In genomic region chr10:92076722-92077121, GRCh38 we compare ENCODE assay signal across 16 cellular contexts.
DNase-seq lines count a peak whose midpoint lies in the region; ATAC-seq, FAIRE-seq and TF ChIP-seq lines count a peak whose summit lies in the region.
"Had no signal": no experiment of that assay in that cellular context is flagged by ENCODE, and none has a peak within 500 bp of the region (broad histone marks: within the 10 kb centered on the region; RNA-seq: fewer than 3 reads in every experiment).

No MANE protein-coding gene starts in this region.

- no peak overlapping the region for H3K4me3 ChIP-seq in Caco-2 (ENCODE audit: low read depth, low read length)
- H3K4me3 ChIP-seq in PC-3 (ENCODE audit: low read length) = no peak overlapping the region
- H3K4me3 ChIP-seq in pancreas = no peak overlapping the region
- H3K4me3 ChIP-seq: BLaER1 treated with 17β-estradiol and CSF1 and Interleukin-3, amounts not matched to agents 10 nM and 100 nM; GM23338 had no signal

- H3K27me3 ChIP-seq in Caco-2 (replicated peaks; ENCODE audit: control insufficient read depth, insufficient read depth, low read length) (no peaks in the 10 kb centered on the region), PC-3 (ENCODE audit: low read length) (no peaks in the 10 kb centered on the region), pancreas (no peaks in the 10 kb centered on the region)
- H3K27me3 ChIP-seq: BLaER1 treated with 17β-estradiol and CSF1 and Interleukin-3, amounts not matched to agents 10 nM and 100 nM had no signal

- no peak for TF ChIP-seq POLR2A in GM12892 (IDR thresholded peaks at IDR 0.05; ENCODE audit: low read depth, low read length)

- H3K4me1 ChIP-seq in Caco-2 = peaks cover 9% of the 10 kb centered on the region; the same call in 1 of the 2 replicates
- peaks cover 9% of the 10 kb centered on the region for H3K4me1 ChIP-seq in PC-3 (ENCODE audit: insufficient read depth, low read length)
- H3K4me1 ChIP-seq in pancreas = peaks cover 0 to 14% (median 5%) of the 10 kb centered on the region in 3 donors

- BruUV-seq in Caco-2 (replicated peaks; lab: Mats Ljungman, UMichigan) = no TSS peak
- BruUV-seq in PC-3 (replicated peaks; lab: Mats Ljungman, UMichigan) = no TSS peak

- H3K9me3 ChIP-seq in Caco-2 (no peaks in the 10 kb centered on the region), PC-3 (ENCODE audit: low read length) (no peaks in the 10 kb centered on the region), pancreas (no peaks in the 10 kb centered on the region)
- H3K9me3 ChIP-seq: BLaER1 treated with 17β-estradiol and CSF1 and Interleukin-3, amounts not matched to agents 10 nM and 100 nM had no signal

- ATAC-seq in PC-3 (peak; percentile 48), pancreas (peak; percentile 69 to 84 (median 78)), HG03571 (IDR thresholded peaks at IDR 0.05; ENCODE audit: unreplicated experiment) (no peak)
- ATAC-seq: GM23338 had no signal

- no peaks in the 10 kb centered on the region for H3K9me3 Mint-ChIP-seq in Caco-2 (ENCODE audit: unreplicated experiment)
- no peaks in the 10 kb centered on the region for H3K9me3 Mint-ChIP-seq in T-helper 2 cell treated with Interferon-gamma antibody and Interleukin-4, amounts not matched to agents 5 μg/mL and 100 μg/mL, for 36 hours
- H3K9me3 Mint-ChIP-seq: CD4-positive, CD25-positive, alpha-beta regulatory T cell; GM23338; H9 had no signal

- no peaks in the 10 kb centered on the region for H3F3A ChIP-seq in PC-3 (ENCODE audit: low read length, unreplicated experiment)

- H3K4me2 ChIP-seq in PC-3 (ENCODE audit: low read length) = peak overlapping the region; percentile 37; the same call in 1 of the 2 replicates
- H3K4me2 ChIP-seq: GM23338 had no signal

- H3K27ac ChIP-seq in PC-3 (ENCODE audit: low read length) (0 out of 2 replicates have a peak overlapping the region, but pooled peaks have one; percentile 28), pancreas (no peak overlapping the region)
- H3K27ac ChIP-seq: BLaER1 treated with 17β-estradiol and CSF1 and Interleukin-3, amounts not matched to agents 10 nM and 100 nM had no signal

- no peaks in the 10 kb centered on the region for H3K9me2 ChIP-seq in PC-3 (replicated peaks; ENCODE audit: low read length)

- H3K36me3 ChIP-seq in Caco-2 (ENCODE audit: control insufficient read depth, insufficient read depth, low read length) = no peaks in the 10 kb centered on the region
- no peaks in the 10 kb centered on the region for H3K36me3 ChIP-seq in PC-3 (ENCODE audit: low read depth, low read length)
- H3K36me3 ChIP-seq in pancreas = peaks cover 0 to 7% (median 0%) of the 10 kb centered on the region in 3 donors

- H4K20me1 ChIP-seq in PC-3 (ENCODE audit: low read length) = no peaks in the 10 kb centered on the region
- H4K20me1 ChIP-seq: BLaER1 treated with 17β-estradiol and CSF1 and Interleukin-3, amounts not matched to agents 10 nM and 100 nM had no signal

- DNase-seq in Caco-2 (no peak), PC-3 (peak; percentile 49), dermis blood vessel endothelial cell (peak; percentile 3), pancreas (no peak), GM12892 (ENCODE audit: insufficient read length) (no peak)
- DNase-seq in T-helper 2 cell treated with Interferon-gamma antibody and Interleukin-4, amounts not matched to agents 5 μg/mL and 100 μg/mL, for 36 hours (ENCODE audit: low spot score) = no peak
- DNase-seq: 8988T; ACHN; Calu3; CD4-positive, CD25-positive, alpha-beta regulatory T cell; DMS 273 treated with DMSO at 0.1 percent for 48 hours; H9 had no signal

- no peaks in the 10 kb centered on the region for H3K79me2 ChIP-seq in PC-3 (ENCODE audit: low read length)

- H3K4me3 Mint-ChIP-seq in Caco-2 (ENCODE audit: unreplicated experiment) = no peak overlapping the region
- H3K4me3 Mint-ChIP-seq in T-helper 2 cell treated with Interferon-gamma antibody and Interleukin-4, amounts not matched to agents 5 μg/mL and 100 μg/mL, for 36 hours = no peak overlapping the region
- H3K4me3 Mint-ChIP-seq: CD4-positive, CD25-positive, alpha-beta regulatory T cell; GM23338; H9 had no signal

- no peak overlapping the region for H3K9ac ChIP-seq in PC-3 (ENCODE audit: low read length)
- H3K9ac ChIP-seq: BLaER1 treated with 17β-estradiol and CSF1 and Interleukin-3, amounts not matched to agents 10 nM and 100 nM had no signal

- FAIRE-seq in pancreas (lab: Jason Lieb, UNC) = no peak
- no peak for FAIRE-seq in GM12892 (lab: Jason Lieb, UNC)
- FAIRE-seq: GM18507 had no signal

- intact Hi-C loops in Caco-2 (cut with micrococcal nuclease; ENCODE audit: unreplicated experiment) (no loop called here), PC-3 (cut with micrococcal nuclease) (no loop called here), pancreas (cut with DNase I) (loop anchor here in 1 of 3 donors (10.0 kb wide), 1 partner anchor 358 kb away; no protein-coding TSS in a partner anchor)

- peak overlapping the region; percentile 65 for H2AFZ ChIP-seq in PC-3 (ENCODE audit: low read length)
- H2AFZ ChIP-seq: GM23338 had no signal

- POLR2A ChIA-PET in Caco-2 (lab: Charles Lee) = no interaction called here
- POLR2A ChIA-PET in PC-3 (lab: Charles Lee; ENCODE audit: unreplicated experiment) = no interaction called here

- CTCF ChIA-PET in Caco-2 (lab: Charles Lee) (no interaction called here), PC-3 (lab: Charles Lee) (no interaction called here)

- H3K4me1 Mint-ChIP-seq in Caco-2 (ENCODE audit: low read depth, unreplicated experiment) = peaks cover 17% of the 10 kb centered on the region
- no peaks in the 10 kb centered on the region for H3K4me1 Mint-ChIP-seq in T-helper 2 cell treated with Interferon-gamma antibody and Interleukin-4, amounts not matched to agents 5 μg/mL and 100 μg/mL, for 36 hours (ENCODE audit: low read depth)

- peak overlapping the region; percentile 2 for H3K27ac Mint-ChIP-seq in Caco-2 (ENCODE audit: unreplicated experiment)
- H3K27ac Mint-ChIP-seq in T-helper 2 cell treated with Interferon-gamma antibody and Interleukin-4, amounts not matched to agents 5 μg/mL and 100 μg/mL, for 36 hours = no peak overlapping the region
- H3K27ac Mint-ChIP-seq: CD4-positive, CD25-positive, alpha-beta regulatory T cell; GM23338 had no signal

- no peak for TF ChIP-seq CTCF in Caco-2 (IDR thresholded peaks at IDR 0.05; ENCODE audit: insufficient read depth in 1 of 2, low read depth in 1 of 2, low read length in 1 of 2, severe bottlenecking in 1 of 2, unreplicated experiment in 1 of 2)
- no peak for TF ChIP-seq CTCF in PC-3 (conservative IDR thresholded peaks at IDR 0.05; ENCODE audit: low read depth, low read length)
- TF ChIP-seq CTCF in pancreas (IDR thresholded peaks at IDR 0.05) = no peak

- H3K36me3 Mint-ChIP-seq in Caco-2 (ENCODE audit: insufficient read depth, unreplicated experiment) = peaks cover 12% of the 10 kb centered on the region
- no peaks in the 10 kb centered on the region for H3K36me3 Mint-ChIP-seq in T-helper 2 cell treated with Interferon-gamma antibody and Interleukin-4, amounts not matched to agents 5 μg/mL and 100 μg/mL, for 36 hours (ENCODE audit: low read depth)

- H3K27me3 Mint-ChIP-seq in Caco-2 (ENCODE audit: insufficient read depth, unreplicated experiment) = no peaks in the 10 kb centered on the region
- no peaks in the 10 kb centered on the region for H3K27me3 Mint-ChIP-seq in T-helper 2 cell treated with Interferon-gamma antibody and Interleukin-4, amounts not matched to agents 5 μg/mL and 100 μg/mL, for 36 hours (ENCODE audit: low read depth)
- H3K27me3 Mint-ChIP-seq: CD4-positive, CD25-positive, alpha-beta regulatory T cell had no signal

Comparison
In these comparisons a context has a peak if more than half of its experiments do, and no peak if none do; other contexts are left out.
1. DNase-seq: peak in PC-3 (single experiment) and dermis blood vessel endothelial cell (single experiment); none in Caco-2 (0 of 2), pancreas (0 of 6), T-helper 2 cell treated with Interferon-gamma antibody and Interleukin-4, amounts not matched to agents 5 μg/mL and 100 μg/mL, for 36 hours (single experiment) and GM12892 (single experiment).